ENCODE assay signal across 8 cellular contexts in genomic region chr21:29076731-29077640, GRCh38. TPM values are rescaled to one million over a fixed set of nuclear protein-coding genes. Genes with fewer than 3 reads are reported as not detected.
DNase-seq lines count a peak whose midpoint lies in the region; ATAC-seq, FAIRE-seq and TF ChIP-seq lines count a peak whose summit lies in the region.
"Not testable (repeated sequence)": the region's sequence is repeated elsewhere in the genome, so short reads cannot be mapped to it uniquely, and the experiment has no call there.

No MANE protein-coding gene starts in this region.

- peak overlapping the region; percentile 81 for H3K4me3 Mint-ChIP-seq in activated CD4-positive, alpha-beta memory T cell treated with anti-CD3 and anti-CD28 coated beads, Interleukin-2, amount 10 ng/mL, durations not matched to agents 7 days and 5 days

- WGBS in K562 (ENCODE audit: insufficient coverage, low coverage, missing lambda C conversion rate) = 85% methylated on average over 32 of the region's 50 CpGs

- H3K27ac Mint-ChIP-seq in activated CD4-positive, alpha-beta memory T cell treated with anti-CD3 and anti-CD28 coated beads, Interleukin-2, amount 10 ng/mL, durations not matched to agents 7 days and 5 days = peak overlapping the region; percentile 94

- peak overlapping the region; percentile 72 to 80 (median 77) for H3K9ac ChIP-seq in BLaER1 treated with 17β-estradiol and CSF1 and Interleukin-3, amounts not matched to agents 10 nM and 100 nM
- H3K9ac ChIP-seq in OCI-LY3 (ENCODE audit: low read length) = peak overlapping the region; percentile 94
- not testable (repeated sequence) for H3K9ac ChIP-seq in K562 (ENCODE audit: insufficient read depth in 1 of 2, low read depth in 2 of 2, low read length in 2 of 2)

- H4K20me1 ChIP-seq in BLaER1 treated with 17β-estradiol and CSF1 and Interleukin-3, amounts not matched to agents 10 nM and 100 nM = peaks cover 3 to 14% (median 11%) of the 10 kb centered on the region in 11 experiments; a peak in 21 of 22 replicates
- H4K20me1 ChIP-seq in OCI-LY3 (ENCODE audit: insufficient read depth, low read length) = not testable (repeated sequence)
- peaks cover 12% of the 10 kb centered on the region for H4K20me1 ChIP-seq in K562 (replicated peaks; ENCODE audit: control insufficient read depth, insufficient read depth, low read length)

- not testable (repeated sequence) for TF ChIP-seq CTCF in OCI-LY3 (IDR thresholded peaks at IDR 0.05; ENCODE audit: low read depth, low read length); K562 (IDR thresholded peaks at IDR 0.05 in 2 of 3, conservative IDR thresholded peaks at IDR 0.05 in 1 of 3; ENCODE audit: insufficient read depth in 2 of 3, low read depth in 1 of 3, low read length in 3 of 3); omental fat pad (IDR thresholded peaks at IDR 0.05)

- H3K4me3 ChIP-seq in BLaER1 treated with 17β-estradiol and CSF1 and Interleukin-3, amounts not matched to agents 10 nM and 100 nM = peak overlapping the region; percentile 49 to 70 (median 59)
- peak overlapping the region; percentile 89 for H3K4me3 ChIP-seq in OCI-LY3 (ENCODE audit: low read length)
- H3K4me3 ChIP-seq in K562 = not testable (repeated sequence)

- in situ Hi-C loops in K562 (cut with MboI) = not testable (repeated sequence)

- TF ChIP-seq POLR2A in K562 (conservative IDR thresholded peaks at IDR 0.05) = not testable (repeated sequence)

- intact Hi-C loops in K562 (cut with micrococcal nuclease); cardiac septum (cut with DNase I): not testable (repeated sequence)

- not testable (repeated sequence) for H3K36me3 ChIP-seq in BLaER1 treated with 17β-estradiol and CSF1 and Interleukin-3, amounts not matched to agents 10 nM and 100 nM; K562 (ENCODE audit: control insufficient read depth, insufficient read depth, low read length)
- H3K36me3 ChIP-seq in OCI-LY3 (replicated peaks; ENCODE audit: low read depth, low read length) = peaks cover 11% of the 10 kb centered on the region

- H2AFZ ChIP-seq in OCI-LY3 (ENCODE audit: low read depth, low read length) (peak overlapping the region; percentile 67), K562 (ENCODE audit: low read depth, low read length) (peak overlapping the region; percentile 78)

- not testable (repeated sequence) for TF ChIP-seq RAD21 in K562 (CRISPR knock-in tag; conservative IDR thresholded peaks at IDR 0.05 in 1 of 2, IDR thresholded peaks at IDR 0.05 in 1 of 2)

- H3K4me2 ChIP-seq in BLaER1 treated with 17β-estradiol and CSF1 and Interleukin-3, amounts not matched to agents 10 nM and 100 nM = peak overlapping the region; percentile 63 to 92 (median 76)
- peak overlapping the region; percentile 90 for H3K4me2 ChIP-seq in OCI-LY3 (ENCODE audit: low read length)
- not testable (repeated sequence) for H3K4me2 ChIP-seq in K562 (ENCODE audit: insufficient read depth, low read length)

- H3K9me3 Mint-ChIP-seq in activated CD4-positive, alpha-beta memory T cell treated with anti-CD3 and anti-CD28 coated beads, Interleukin-2, amount 10 ng/mL, durations not matched to agents 7 days and 5 days = not testable (repeated sequence)

- peaks cover 0 to 25% (median 11%) of the 10 kb centered on the region in 11 experiments; a peak in 15 of 22 replicates for H3K9me3 ChIP-seq in BLaER1 treated with 17β-estradiol and CSF1 and Interleukin-3, amounts not matched to agents 10 nM and 100 nM (replicated peaks in 1 of 11)
- not testable (repeated sequence) for H3K9me3 ChIP-seq in OCI-LY3 (ENCODE audit: insufficient read depth, low read length); K562 (replicated peaks; ENCODE audit: control insufficient read depth, insufficient read depth, low read depth, low read length)

- DNase-seq in HT-29 (ENCODE audit: low spot score) (peak; percentile 55), cardiac septum (ENCODE audit: low spot score) (peak; percentile 83), omental fat pad (ENCODE audit: low spot score) (peak; percentile 42)
- peak; percentile 86 for DNase-seq in activated CD4-positive, alpha-beta memory T cell treated with anti-CD3 and anti-CD28 coated beads, Interleukin-2, amount 10 ng/mL, durations not matched to agents 7 days and 5 days
- DNase-seq in K562 (ENCODE audit: extremely low read depth in 1 of 4, low spot score in 3 of 4) = not testable (repeated sequence)
- DNase-seq in stimulated activated CD8-positive, alpha-beta memory T cell treated with anti-CD3 and anti-CD28 coated beads, Interleukin-4, amount 100 ng/mL, for 24 hours (ENCODE audit: low read depth) = peak; percentile 60

- peak overlapping the region; percentile 65 to 85 (median 82); a peak in 21 of 22 replicates for H3K27ac ChIP-seq in BLaER1 treated with 17β-estradiol and CSF1 and Interleukin-3, amounts not matched to agents 10 nM and 100 nM
- H3K27ac ChIP-seq in OCI-LY3 (ENCODE audit: low read length) = peak overlapping the region; percentile 90
- not testable (repeated sequence) for H3K27ac ChIP-seq in K562 (ENCODE audit: extremely low read depth, low read depth, low read length)

- not testable (repeated sequence) for BruUV-seq in K562 (replicated peaks; lab: Mats Ljungman, UMichigan)

- TF ChIP-seq EP300 in K562 (IDR thresholded peaks at IDR 0.05; ENCODE audit: low read length) = not testable (repeated sequence)

- H3K9me1 ChIP-seq in K562 (ENCODE audit: control insufficient read depth, insufficient read depth, low read length) = not testable (repeated sequence)

- H3K27me3 Mint-ChIP-seq in activated CD4-positive, alpha-beta memory T cell treated with anti-CD3 and anti-CD28 coated beads, Interleukin-2, amount 10 ng/mL, durations not matched to agents 7 days and 5 days = not testable (repeated sequence)

- POLR2A ChIA-PET in activated CD4-positive, alpha-beta memory T cell treated with anti-CD3 and anti-CD28 coated beads, Interleukin-2, amount 10 ng/mL, durations not matched to agents 7 days and 5 days (lab: Charles Lee) = interaction anchor here (0.8 to 7.7 kb wide), 6 partner anchors 11 to 223 kb away, joined by 4 to 69 read pairs (median 14); partner anchors contain the start of genes BACH1, LTN1, RWDD2B and USP16
- POLR2A ChIA-PET in K562 (lab: Yijun Ruan, JAX) = interaction anchor here (0.8 to 1.6 kb wide), 3 partner anchors 21 to 239 kb away, joined by 3 to 4 read pairs (median 4); no protein-coding TSS in a partner anchor

- FAIRE-seq in K562 (lab: Jason Lieb, UNC) = not testable (repeated sequence)

- H3K4me1 Mint-ChIP-seq in activated CD4-positive, alpha-beta memory T cell treated with anti-CD3 and anti-CD28 coated beads, Interleukin-2, amount 10 ng/mL, durations not matched to agents 7 days and 5 days = peaks cover 67% of the 10 kb centered on the region

- CTCF ChIA-PET in activated CD4-positive, alpha-beta memory T cell treated with anti-CD3 and anti-CD28 coated beads, Interleukin-2, amount 10 ng/mL, durations not matched to agents 7 days and 5 days (lab: Charles Lee) = interaction anchor here (0.7 to 1.5 kb wide), 5 partner anchors 84 to 299 kb away, joined by 3 to 4 read pairs (median 3); partner anchors contain the start of gene LTN1
- CTCF ChIA-PET in K562 (lab: Yijun Ruan, JAX; ENCODE audit: low intra/inter-chr PET ratio) = not testable (repeated sequence)

- peaks cover 26% of the 10 kb centered on the region for H3K36me3 Mint-ChIP-seq in activated CD4-positive, alpha-beta memory T cell treated with anti-CD3 and anti-CD28 coated beads, Interleukin-2, amount 10 ng/mL, durations not matched to agents 7 days and 5 days (ENCODE audit: low read depth)

- not testable (repeated sequence) for H3K27me3 ChIP-seq in BLaER1 treated with 17β-estradiol and CSF1 and Interleukin-3, amounts not matched to agents 10 nM and 100 nM; OCI-LY3 (ENCODE audit: low read depth, low read length); K562 (ENCODE audit: control insufficient read depth in 2 of 2, insufficient read depth in 2 of 2, low read length in 2 of 2)

- peaks cover 65 to 85% (median 74%) of the 10 kb centered on the region in 10 experiments for H3K4me1 ChIP-seq in BLaER1 treated with 17β-estradiol and CSF1 and Interleukin-3, amounts not matched to agents 10 nM and 100 nM
- peaks cover 27% of the 10 kb centered on the region for H3K4me1 ChIP-seq in OCI-LY3 (ENCODE audit: low read length)
- not testable (repeated sequence) for H3K4me1 ChIP-seq in K562 (replicated peaks in 1 of 2; ENCODE audit: control insufficient read depth in 2 of 2, insufficient read depth in 2 of 2, low read length in 2 of 2)

- not testable (repeated sequence) for ATAC-seq in K562; omental fat pad (ENCODE audit: low FRiP score)

- H3K79me2 ChIP-seq in OCI-LY3 (ENCODE audit: low read length) (peaks cover 44% of the 10 kb centered on the region), K562 (ENCODE audit: control insufficient read depth, insufficient read depth, low read length) (peaks cover 20% of the 10 kb centered on the region)

RNA-seq across cellular contexts. Expression of gene CCT8, which starts 3.5 kb away (rescaled TPM):
- 71.3 and 82.8 TPM in 2 replicates for total RNA-seq in HT-29 (2014; rRNA removed; shearing (Covaris generic))
- total RNA-seq in activated CD4-positive, alpha-beta memory T cell treated with anti-CD3 and anti-CD28 coated beads, Interleukin-2, amount 10 ng/mL, durations not matched to agents 7 days and 5 days = 100 to 1,000 TPM; 214 to 216 TPM
- 125 and 302 TPM in 2 replicates for total RNA-seq in K562 (2011; cell fraction: chromatin; rRNA removed; ENCODE audit: low replicate concordance)
- 96.4 and 110 TPM in 2 replicates for total RNA-seq in K562 (2011; cell fraction: nucleolus; rRNA removed)
- total RNA-seq in K562 (2011; cell fraction: nucleoplasm; rRNA removed) = 142 and 158 TPM in 2 replicates
- total RNA-seq in K562 (2014; rRNA removed) = 431 and 451 TPM in 2 replicates
- total RNA-seq in K562 (2014; rRNA removed; fragmentation: Illumina TruSeq; extraction: Trizol) = 677 and 776 TPM in 2 replicates
- 512 and 540 TPM in 2 replicates for total RNA-seq in K562 (2015; rRNA removed; fragmentation: Illumina TruSeq; extraction: Trizol)
- total RNA-seq in K562 (2021) = 573 and 579 TPM in 2 replicates
- 523 and 739 TPM in 2 replicates for polyA plus RNA-seq in K562 (2011; rRNA removed)
- polyA plus RNA-seq in K562 (2011; cell fraction: cytosol; rRNA removed) = 168 and 344 TPM in 2 replicates
- 149 and 297 TPM in 2 replicates for polyA plus RNA-seq in K562 (2011; cell fraction: nucleus; rRNA removed)
- polyA plus RNA-seq in K562 (2012) = 444 and 544 TPM in 2 replicates
- 701 and 741 TPM in 2 replicates for polyA plus RNA-seq in K562 (2014; fragmentation: Illumina TruSeq; extraction: Trizol)
- polyA plus RNA-seq in K562 (2014; fragmentation: Nextera tagmentation; extraction: Ambion mirVana) = 1,000 to 10,000 TPM in 1 of 2 experiments, 100 to 1,000 TPM in 1; 705 to 1,153 TPM
- polyA plus RNA-seq in K562 (2014; rRNA removed) = 625 and 647 TPM in 2 replicates
- 1,155 and 1,163 TPM in 2 replicates for polyA minus RNA-seq in K562 (2011; rRNA and poly(A)+ RNA removed)
- 311 and 378 TPM in 2 replicates for polyA minus RNA-seq in K562 (2011; cell fraction: cytosol; rRNA and poly(A)+ RNA removed)
- 102 and 224 TPM in 2 replicates for polyA minus RNA-seq in K562 (2011; cell fraction: nucleus; rRNA and poly(A)+ RNA removed)
- 116 TPM for total RNA-seq in cardiac septum
- total RNA-seq in omental fat pad = 100 to 1,000 TPM in 3 of 4 donors, 10 to 100 TPM in 1; 68.9 to 132 (median 113) TPM

RNA-seq across cellular contexts. Expression of gene USP16, which starts 52.5 kb away (rescaled TPM):
- total RNA-seq in HT-29 (2014; rRNA removed; shearing (Covaris generic)) = 6.5 and 9.1 TPM in 2 replicates
- total RNA-seq in activated CD4-positive, alpha-beta memory T cell treated with anti-CD3 and anti-CD28 coated beads, Interleukin-2, amount 10 ng/mL, durations not matched to agents 7 days and 5 days = 10 to 100 TPM; 34.3 to 37.1 TPM
- total RNA-seq in K562 (2011; cell fraction: chromatin; rRNA removed; ENCODE audit: low replicate concordance) = 13.6 and 77.0 TPM in 2 replicates
- total RNA-seq in K562 (2011; cell fraction: nucleolus; rRNA removed) = 7.8 and 12.0 TPM in 2 replicates
- 20.5 and 24.4 TPM in 2 replicates for total RNA-seq in K562 (2011; cell fraction: nucleoplasm; rRNA removed)
- total RNA-seq in K562 (2014; rRNA removed) (38.4 and 39.1 TPM in 2 replicates), K562 (2014; rRNA removed; fragmentation: Illumina TruSeq; extraction: Trizol) (90.9 and 106 TPM in 2 replicates), K562 (2015; rRNA removed; fragmentation: Illumina TruSeq; extraction: Trizol) (77.4 and 85.7 TPM in 2 replicates), K562 (2021) (49.9 and 50.4 TPM in 2 replicates), cardiac septum (37.8 TPM), omental fat pad (10 to 100 TPM; 36.2 to 46.2 (median 39.5) TPM)
- polyA plus RNA-seq in K562 (2011; rRNA removed) (37.6 and 45.5 TPM in 2 replicates), K562 (2014; fragmentation: Illumina TruSeq; extraction: Trizol) (60.7 and 65.1 TPM in 2 replicates), K562 (2014; fragmentation: Nextera tagmentation; extraction: Ambion mirVana) (10 to 100 TPM; 62.8 to 67.4 TPM), K562 (2014; rRNA removed) (39.8 and 45.4 TPM in 2 replicates)
- 4.2 and 10.4 TPM in 2 replicates for polyA plus RNA-seq in K562 (2011; cell fraction: cytosol; rRNA removed)
- 20.2 and 31.1 TPM in 2 replicates for polyA plus RNA-seq in K562 (2011; cell fraction: nucleus; rRNA removed)
- polyA plus RNA-seq in K562 (2012) = 40.9 and 45.1 TPM in 2 replicates
- 37.3 and 44.1 TPM in 2 replicates for polyA minus RNA-seq in K562 (2011; rRNA and poly(A)+ RNA removed)
- polyA minus RNA-seq in K562 (2011; cell fraction: cytosol; rRNA and poly(A)+ RNA removed) = 13.3 and 13.7 TPM in 2 replicates
- 11.2 and 21.8 TPM in 2 replicates for polyA minus RNA-seq in K562 (2011; cell fraction: nucleus; rRNA and poly(A)+ RNA removed)

RNA-seq across cellular contexts. Expression of gene MAP3K7CL, which starts 53.5 kb away (rescaled TPM):
- total RNA-seq in HT-29 (2014; rRNA removed; shearing (Covaris generic)) = 1.9 and 3.0 TPM in 2 replicates
- total RNA-seq in activated CD4-positive, alpha-beta memory T cell treated with anti-CD3 and anti-CD28 coated beads, Interleukin-2, amount 10 ng/mL, durations not matched to agents 7 days and 5 days = 1 to 10 TPM; 6.7 to 7.7 TPM
- total RNA-seq in K562 (2011; cell fraction: chromatin; rRNA removed; ENCODE audit: low replicate concordance) = 0.14 TPM in 1 of 2 replicates, not detected in the other
- 0.50 TPM in 1 of 2 replicates, not detected in the other for total RNA-seq in K562 (2011; cell fraction: nucleolus; rRNA removed)
- total RNA-seq in K562 (2011; cell fraction: nucleoplasm; rRNA removed) = not detected in 2 replicates
- total RNA-seq in K562 (2014; rRNA removed) = not detected in 2 replicates
- not detected in 2 replicates for total RNA-seq in K562 (2014; rRNA removed; fragmentation: Illumina TruSeq; extraction: Trizol)
- not detected in 2 replicates for total RNA-seq in K562 (2015; rRNA removed; fragmentation: Illumina TruSeq; extraction: Trizol)
- 0.13 TPM in 1 of 2 replicates, not detected in the other for total RNA-seq in K562 (2021)
- polyA plus RNA-seq in K562 (2011; rRNA removed) = 0.07 and 0.14 TPM in 2 replicates
- 0.06 TPM in 1 of 2 replicates, not detected in the other for polyA plus RNA-seq in K562 (2011; cell fraction: cytosol; rRNA removed)
- polyA plus RNA-seq in K562 (2011; cell fraction: nucleus; rRNA removed) = 0.32 TPM in 1 of 2 replicates, not detected in the other
- 0.04 and 0.12 TPM in 2 replicates for polyA plus RNA-seq in K562 (2012)
- polyA plus RNA-seq in K562 (2014; fragmentation: Illumina TruSeq; extraction: Trizol) = 0.10 TPM in 1 of 2 replicates, not detected in the other
- under 1 TPM in 1 of 2 experiments, not detected in 1; 0.15 TPM for polyA plus RNA-seq in K562 (2014; fragmentation: Nextera tagmentation; extraction: Ambion mirVana)
- 0.13 TPM in 1 of 2 replicates, not detected in the other for polyA plus RNA-seq in K562 (2014; rRNA removed)
- polyA minus RNA-seq in K562 (2011; rRNA and poly(A)+ RNA removed) = not detected in 2 replicates
- not detected in 2 replicates for polyA minus RNA-seq in K562 (2011; cell fraction: cytosol; rRNA and poly(A)+ RNA removed)
- not detected in 2 replicates for polyA minus RNA-seq in K562 (2011; cell fraction: nucleus; rRNA and poly(A)+ RNA removed)
- 85.8 TPM for total RNA-seq in cardiac septum
- 1 to 10 TPM; 5.1 to 7.1 (median 5.9) TPM for total RNA-seq in omental fat pad

RNA-seq across cellular contexts. Expression of gene RWDD2B, which starts 57.8 kb away (rescaled TPM):
- 4.7 and 5.9 TPM in 2 replicates for total RNA-seq in HT-29 (2014; rRNA removed; shearing (Covaris generic))
- total RNA-seq in activated CD4-positive, alpha-beta memory T cell treated with anti-CD3 and anti-CD28 coated beads, Interleukin-2, amount 10 ng/mL, durations not matched to agents 7 days and 5 days = 1 to 10 TPM; 6.5 to 6.9 TPM
- 8.6 and 12.2 TPM in 2 replicates for total RNA-seq in K562 (2011; cell fraction: chromatin; rRNA removed; ENCODE audit: low replicate concordance)
- total RNA-seq in K562 (2011; cell fraction: nucleolus; rRNA removed) = 2.1 and 2.7 TPM in 2 replicates
- 4.9 and 5.9 TPM in 2 replicates for total RNA-seq in K562 (2011; cell fraction: nucleoplasm; rRNA removed)
- total RNA-seq in K562 (2014; rRNA removed) (4.6 and 6.4 TPM in 2 replicates), K562 (2014; rRNA removed; fragmentation: Illumina TruSeq; extraction: Trizol) (11.5 and 13.8 TPM in 2 replicates), K562 (2015; rRNA removed; fragmentation: Illumina TruSeq; extraction: Trizol) (8.4 and 8.6 TPM in 2 replicates), K562 (2021) (9.8 and 10.3 TPM in 2 replicates), cardiac septum (10.3 TPM), omental fat pad (10 to 100 TPM in 3 of 4 donors, 1 to 10 TPM in 1; 5.2 to 15.5 (median 14.0) TPM)
- polyA plus RNA-seq in K562 (2011; rRNA removed) (14.4 and 23.7 TPM in 2 replicates), K562 (2014; fragmentation: Illumina TruSeq; extraction: Trizol) (12.5 and 13.8 TPM in 2 replicates), K562 (2014; fragmentation: Nextera tagmentation; extraction: Ambion mirVana) (10 to 100 TPM; 27.9 to 31.8 TPM), K562 (2014; rRNA removed) (12.3 and 14.7 TPM in 2 replicates)
- polyA plus RNA-seq in K562 (2011; cell fraction: cytosol; rRNA removed) = 5.7 and 7.0 TPM in 2 replicates
- 7.0 and 7.6 TPM in 2 replicates for polyA plus RNA-seq in K562 (2011; cell fraction: nucleus; rRNA removed)
- 9.3 and 11.4 TPM in 2 replicates for polyA plus RNA-seq in K562 (2012)
- 9.6 and 11.0 TPM in 2 replicates for polyA minus RNA-seq in K562 (2011; rRNA and poly(A)+ RNA removed)
- polyA minus RNA-seq in K562 (2011; cell fraction: cytosol; rRNA and poly(A)+ RNA removed) = 4.7 and 5.4 TPM in 2 replicates
- polyA minus RNA-seq in K562 (2011; cell fraction: nucleus; rRNA and poly(A)+ RNA removed) = 3.2 and 5.3 TPM in 2 replicates
